Comparison of ENCODE assay signal across 9 cellular contexts in the genomic region with DNA sequence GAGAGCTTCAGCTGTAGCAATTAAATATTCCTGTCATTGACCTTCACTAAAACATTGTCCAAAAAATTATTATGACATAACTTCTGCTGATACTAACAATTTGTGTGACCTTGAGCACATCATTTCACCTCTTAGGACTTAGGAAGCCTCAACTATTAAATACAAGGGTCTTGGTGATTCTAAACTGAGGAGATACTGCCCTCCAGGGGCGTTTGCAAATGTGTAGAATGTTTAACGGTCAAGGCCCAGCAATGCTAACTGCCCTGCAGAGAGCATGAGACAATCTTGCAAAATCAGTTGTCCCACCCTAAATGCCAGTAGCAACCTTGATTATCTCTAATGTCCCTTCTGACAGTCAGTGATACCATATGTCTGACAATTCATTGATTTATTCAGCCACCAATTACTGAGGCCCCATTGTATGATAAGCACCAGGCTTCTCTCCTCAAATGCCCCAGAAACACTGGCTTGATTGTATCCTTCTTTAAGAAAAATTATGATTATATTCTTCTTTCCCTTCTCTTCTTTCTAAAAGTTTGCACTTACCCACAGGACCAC.
DNase-seq lines count a peak whose midpoint lies in the region; ATAC-seq and TF ChIP-seq lines count a peak whose summit lies in the region.
"Had no signal": no experiment of that assay in that cellular context is flagged by ENCODE, and none has a peak within 500 bp of the region (broad histone marks: within the 10 kb centered on the region; RNA-seq: fewer than 3 reads in every experiment).

No MANE protein-coding gene starts in this region.

- DNase-seq in ELR (ENCODE audit: low read depth) (peak; percentile 46), WERI-Rb-1 (peak; percentile 36), left lung (no peak), natural killer cell (no peak)
- no peak for DNase-seq in stimulated activated naive CD8-positive, alpha-beta T cell treated with anti-CD3 and anti-CD28 coated beads, Interleukin-15, amount 100 ng/mL, for 72 hours
- DNase-seq in natural killer cell treated with Interleukin-12 subunit alpha and Interleukin-12 subunit beta and Interleukin-15 and Interleukin-18, amount 100 ng/mL, for 72 hours (ENCODE audit: low spot score), result no peak
- DNase-seq: activated naive CD8-positive, alpha-beta T cell treated with anti-CD3 and anti-CD28 coated beads, Interleukin-2, amount 10 ng/mL, durations not matched to agents 7 days and 5 days had no signal

- peaks cover 8 to 9% of the 10 kb centered on the region in 2 donors for H3K9me3 Mint-ChIP-seq in stimulated activated naive CD8-positive, alpha-beta T cell treated with anti-CD3 and anti-CD28 coated beads, Interleukin-15, amount 100 ng/mL, for 72 hours
- no peaks in the 10 kb centered on the region for H3K9me3 Mint-ChIP-seq in natural killer cell
- no peaks in the 10 kb centered on the region for H3K9me3 Mint-ChIP-seq in natural killer cell treated with Interleukin-12 subunit alpha and Interleukin-12 subunit beta and Interleukin-15 and Interleukin-18, amount 100 ng/mL, for 72 hours

- H3K4me1 Mint-ChIP-seq in stimulated activated naive CD8-positive, alpha-beta T cell treated with anti-CD3 and anti-CD28 coated beads, Interleukin-15, amount 100 ng/mL, for 72 hours, result no peaks in the 10 kb centered on the region
- H3K4me1 Mint-ChIP-seq in natural killer cell, result no peaks in the 10 kb centered on the region
- no peaks in the 10 kb centered on the region for H3K4me1 Mint-ChIP-seq in natural killer cell treated with Interleukin-12 subunit alpha and Interleukin-12 subunit beta and Interleukin-15 and Interleukin-18, amount 100 ng/mL, for 72 hours (ENCODE audit: low read depth in 2 of 2)
- H3K4me1 Mint-ChIP-seq: activated naive CD8-positive, alpha-beta T cell treated with anti-CD3 and anti-CD28 coated beads, Interleukin-2, amount 10 ng/mL, durations not matched to agents 7 days and 5 days had no signal

- no peaks in the 10 kb centered on the region for H3K9me3 ChIP-seq in WERI-Rb-1 (ENCODE audit: severe bottlenecking)
- H3K9me3 ChIP-seq in left lung, result no peaks in the 10 kb centered on the region

- no peaks in the 10 kb centered on the region for H3K27me3 ChIP-seq in WERI-Rb-1 (ENCODE audit: insufficient read depth, low read depth, severe bottlenecking)
- H3K27me3 ChIP-seq in left lung, result no peaks in the 10 kb centered on the region

- H3K4me3 ChIP-seq in WERI-Rb-1 (ENCODE audit: low read depth, low read length) (no peak overlapping the region), left lung (no peak overlapping the region)

- peak; percentile 57 for TF ChIP-seq CTCF in WERI-Rb-1 (IDR thresholded peaks at IDR 0.05; ENCODE audit: low read depth, low read length)
- peak in 1 of 2 donors; percentile 9 for TF ChIP-seq CTCF in left lung (IDR thresholded peaks at IDR 0.05)
- no peak for TF ChIP-seq CTCF in natural killer cell (IDR thresholded peaks at IDR 0.05)

- H3K27ac Mint-ChIP-seq in stimulated activated naive CD8-positive, alpha-beta T cell treated with anti-CD3 and anti-CD28 coated beads, Interleukin-15, amount 100 ng/mL, for 72 hours, result no peak overlapping the region
- H3K27ac Mint-ChIP-seq in natural killer cell, result no peak overlapping the region
- H3K27ac Mint-ChIP-seq in natural killer cell treated with Interleukin-12 subunit alpha and Interleukin-12 subunit beta and Interleukin-15 and Interleukin-18, amount 100 ng/mL, for 72 hours, result no peak overlapping the region
- H3K27ac Mint-ChIP-seq: activated naive CD8-positive, alpha-beta T cell treated with anti-CD3 and anti-CD28 coated beads, Interleukin-2, amount 10 ng/mL, durations not matched to agents 7 days and 5 days had no signal

- H3K4me3 Mint-ChIP-seq in stimulated activated naive CD8-positive, alpha-beta T cell treated with anti-CD3 and anti-CD28 coated beads, Interleukin-15, amount 100 ng/mL, for 72 hours, result no peak overlapping the region
- H3K4me3 Mint-ChIP-seq in natural killer cell, result no peak overlapping the region
- H3K4me3 Mint-ChIP-seq in natural killer cell treated with Interleukin-12 subunit alpha and Interleukin-12 subunit beta and Interleukin-15 and Interleukin-18, amount 100 ng/mL, for 72 hours, result no peak overlapping the region
- H3K4me3 Mint-ChIP-seq: activated naive CD8-positive, alpha-beta T cell treated with anti-CD3 and anti-CD28 coated beads, Interleukin-2, amount 10 ng/mL, durations not matched to agents 7 days and 5 days had no signal

- intact Hi-C loops in left lung (cut with DNase I), result no loop called here
- intact Hi-C loops in natural killer cell (cut with micrococcal nuclease), result no loop called here

- H3K27me3 Mint-ChIP-seq in stimulated activated naive CD8-positive, alpha-beta T cell treated with anti-CD3 and anti-CD28 coated beads, Interleukin-15, amount 100 ng/mL, for 72 hours, result no peaks in the 10 kb centered on the region
- peaks cover 5 to 6% of the 10 kb centered on the region in 2 donors for H3K27me3 Mint-ChIP-seq in natural killer cell (ENCODE audit: low read depth in 2 of 2)
- peaks cover 2 to 8% of the 10 kb centered on the region in 2 donors for H3K27me3 Mint-ChIP-seq in natural killer cell treated with Interleukin-12 subunit alpha and Interleukin-12 subunit beta and Interleukin-15 and Interleukin-18, amount 100 ng/mL, for 72 hours

- no peaks in the 10 kb centered on the region for H3K36me3 Mint-ChIP-seq in natural killer cell
- no peaks in the 10 kb centered on the region for H3K36me3 Mint-ChIP-seq in natural killer cell treated with Interleukin-12 subunit alpha and Interleukin-12 subunit beta and Interleukin-15 and Interleukin-18, amount 100 ng/mL, for 72 hours

- H3K4me1 ChIP-seq in left lung, result no peaks in the 10 kb centered on the region

- H3K36me3 ChIP-seq in WERI-Rb-1, result no peaks in the 10 kb centered on the region
- no peaks in the 10 kb centered on the region for H3K36me3 ChIP-seq in left lung

- ATAC-seq in HG03159 (IDR thresholded peaks at IDR 0.05; ENCODE audit: unreplicated experiment), result peak; percentile 72
- ATAC-seq in left lung, result peak; percentile 62
- ATAC-seq in GM18858 (IDR thresholded peaks at IDR 0.05; ENCODE audit: unreplicated experiment), result no peak
- ATAC-seq in stimulated activated naive CD8-positive, alpha-beta T cell treated with anti-CD3 and anti-CD28 coated beads, Interleukin-15, amount 100 ng/mL, for 72 hours, result no peak
- ATAC-seq in natural killer cell, result no peak
- ATAC-seq in natural killer cell treated with Interleukin-12 subunit alpha and Interleukin-12 subunit beta and Interleukin-15 and Interleukin-18, amount 100 ng/mL, for 72 hours, result no peak

- no peak overlapping the region for H3K27ac ChIP-seq in WERI-Rb-1
- H3K27ac ChIP-seq in left lung, result no peak overlapping the region

Comparison
In these comparisons a context has a peak if more than half of its experiments do, and no peak if none do; other contexts are left out.
1. DNase-seq: peak in ELR (single experiment) and WERI-Rb-1 (single experiment); none in left lung (0 of 2), stimulated activated naive CD8-positive, alpha-beta T cell treated with anti-CD3 and anti-CD28 coated beads, Interleukin-15, amount 100 ng/mL, for 72 hours (0 of 2), natural killer cell (single experiment) and natural killer cell treated with Interleukin-12 subunit alpha and Interleukin-12 subunit beta and Interleukin-15 and Interleukin-18, amount 100 ng/mL, for 72 hours (single experiment).
2. ATAC-seq: peak in HG03159 (single experiment) and left lung (single experiment); none in GM18858 (single experiment), stimulated activated naive CD8-positive, alpha-beta T cell treated with anti-CD3 and anti-CD28 coated beads, Interleukin-15, amount 100 ng/mL, for 72 hours (single experiment), natural killer cell (0 of 3) and natural killer cell treated with Interleukin-12 subunit alpha and Interleukin-12 subunit beta and Interleukin-15 and Interleukin-18, amount 100 ng/mL, for 72 hours (0 of 2).